ENCODE assay signal across 1 cellular context in the genomic region with DNA sequence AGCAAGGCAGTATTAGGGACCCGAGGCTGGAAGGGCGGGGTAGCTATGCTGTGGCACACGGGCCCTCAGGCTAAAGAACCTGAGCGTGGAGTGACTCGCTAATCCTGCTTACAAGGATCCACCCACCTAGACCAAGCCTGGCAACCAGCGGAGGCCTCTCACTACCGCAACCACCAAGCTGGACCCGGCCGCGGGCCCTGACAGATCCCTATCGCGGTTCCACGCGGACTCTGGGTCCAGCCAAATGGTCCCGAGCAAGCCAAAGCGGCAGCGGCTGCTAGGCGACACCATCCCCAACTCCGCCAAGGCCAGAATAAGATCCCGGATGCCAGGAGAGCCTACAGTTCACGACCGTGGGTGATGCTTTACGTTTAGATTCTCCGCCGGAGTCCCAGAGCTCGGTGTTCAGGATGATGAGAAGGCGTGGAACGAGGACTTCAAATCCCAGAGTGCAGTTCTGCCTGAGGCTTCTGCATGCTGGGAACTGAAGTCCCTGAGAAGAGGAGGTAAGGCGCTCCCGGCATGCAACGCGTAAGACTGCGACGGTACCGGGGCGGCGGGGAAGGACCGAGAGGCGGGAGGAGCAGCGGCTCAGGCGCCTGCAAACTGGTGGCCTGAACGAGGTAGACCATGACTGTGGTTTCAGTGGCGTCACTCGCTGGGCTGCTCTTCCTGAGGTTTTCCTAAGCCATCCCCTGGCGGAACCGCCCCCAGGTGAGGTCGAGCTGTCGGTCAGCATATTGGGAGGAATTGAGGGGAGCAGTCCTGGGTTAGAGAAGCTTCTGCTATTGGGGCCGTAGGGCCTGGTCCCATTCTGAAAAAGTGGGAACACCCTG.
TF ChIP-seq lines count a peak whose summit lies in the region.

A gene with protein sequence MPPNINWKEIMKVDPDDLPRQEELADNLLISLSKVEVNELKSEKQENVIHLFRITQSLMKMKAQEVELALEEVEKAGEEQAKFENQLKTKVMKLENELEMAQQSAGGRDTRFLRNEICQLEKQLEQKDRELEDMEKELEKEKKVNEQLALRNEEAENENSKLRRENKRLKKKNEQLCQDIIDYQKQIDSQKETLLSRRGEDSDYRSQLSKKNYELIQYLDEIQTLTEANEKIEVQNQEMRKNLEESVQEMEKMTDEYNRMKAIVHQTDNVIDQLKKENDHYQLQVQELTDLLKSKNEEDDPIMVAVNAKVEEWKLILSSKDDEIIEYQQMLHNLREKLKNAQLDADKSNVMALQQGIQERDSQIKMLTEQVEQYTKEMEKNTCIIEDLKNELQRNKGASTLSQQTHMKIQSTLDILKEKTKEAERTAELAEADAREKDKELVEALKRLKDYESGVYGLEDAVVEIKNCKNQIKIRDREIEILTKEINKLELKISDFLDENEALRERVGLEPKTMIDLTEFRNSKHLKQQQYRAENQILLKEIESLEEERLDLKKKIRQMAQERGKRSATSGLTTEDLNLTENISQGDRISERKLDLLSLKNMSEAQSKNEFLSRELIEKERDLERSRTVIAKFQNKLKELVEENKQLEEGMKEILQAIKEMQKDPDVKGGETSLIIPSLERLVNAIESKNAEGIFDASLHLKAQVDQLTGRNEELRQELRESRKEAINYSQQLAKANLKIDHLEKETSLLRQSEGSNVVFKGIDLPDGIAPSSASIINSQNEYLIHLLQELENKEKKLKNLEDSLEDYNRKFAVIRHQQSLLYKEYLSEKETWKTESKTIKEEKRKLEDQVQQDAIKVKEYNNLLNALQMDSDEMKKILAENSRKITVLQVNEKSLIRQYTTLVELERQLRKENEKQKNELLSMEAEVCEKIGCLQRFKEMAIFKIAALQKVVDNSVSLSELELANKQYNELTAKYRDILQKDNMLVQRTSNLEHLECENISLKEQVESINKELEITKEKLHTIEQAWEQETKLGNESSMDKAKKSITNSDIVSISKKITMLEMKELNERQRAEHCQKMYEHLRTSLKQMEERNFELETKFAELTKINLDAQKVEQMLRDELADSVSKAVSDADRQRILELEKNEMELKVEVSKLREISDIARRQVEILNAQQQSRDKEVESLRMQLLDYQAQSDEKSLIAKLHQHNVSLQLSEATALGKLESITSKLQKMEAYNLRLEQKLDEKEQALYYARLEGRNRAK (N-terminal part only) (minus strand): TSS at position 315 of the 836 bp plus-strand sequence. CDS start 781 bp downstream, outside the sequence.
A gene (plus strand): TSS at position 534 of the 836 bp plus-strand sequence. CDS start 6,009 bp downstream, outside the sequence.

TF ChIP-seq in K562, 482 proteins besides CTCF, POLR2A, EP300 and RAD21 (continued from another document and continues in another):
- TF ChIP-seq, protein P1, sequence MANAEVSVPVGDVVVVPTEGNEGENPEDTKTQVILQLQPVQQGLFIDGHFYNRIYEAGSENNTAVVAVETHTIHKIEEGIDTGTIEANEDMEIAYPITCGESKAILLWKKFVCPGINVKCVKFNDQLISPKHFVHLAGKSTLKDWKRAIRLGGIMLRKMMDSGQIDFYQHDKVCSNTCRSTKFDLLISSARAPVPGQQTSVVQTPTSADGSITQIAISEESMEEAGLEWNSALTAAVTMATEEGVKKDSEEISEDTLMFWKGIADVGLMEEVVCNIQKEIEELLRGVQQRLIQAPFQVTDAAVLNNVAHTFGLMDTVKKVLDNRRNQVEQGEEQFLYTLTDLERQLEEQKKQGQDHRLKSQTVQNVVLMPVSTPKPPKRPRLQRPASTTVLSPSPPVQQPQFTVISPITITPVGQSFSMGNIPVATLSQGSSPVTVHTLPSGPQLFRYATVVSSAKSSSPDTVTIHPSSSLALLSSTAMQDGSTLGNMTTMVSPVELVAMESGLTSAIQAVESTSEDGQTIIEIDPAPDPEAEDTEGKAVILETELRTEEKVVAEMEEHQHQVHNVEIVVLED (CRISPR knock-in tag; IDR thresholded peaks at IDR 0.05) = peak; percentile 59; the same call in 1 of the 2 replicates
- no peak for TF ChIP-seq RBM34 (IDR thresholded peaks at IDR 0.05; ENCODE audit: borderline replicate concordance, insufficient read depth, low read length)
- TF ChIP-seq RBFOX2 (IDR thresholded peaks at IDR 0.05; ENCODE audit: low read depth, low read length) = peak; percentile 86
- peak; percentile 13 for TF ChIP-seq TAF1 (IDR thresholded peaks at IDR 0.05; ENCODE audit: control insufficient read depth, extremely low read depth, insufficient read depth, low read length, severe bottlenecking)
- TF ChIP-seq, protein P2, sequence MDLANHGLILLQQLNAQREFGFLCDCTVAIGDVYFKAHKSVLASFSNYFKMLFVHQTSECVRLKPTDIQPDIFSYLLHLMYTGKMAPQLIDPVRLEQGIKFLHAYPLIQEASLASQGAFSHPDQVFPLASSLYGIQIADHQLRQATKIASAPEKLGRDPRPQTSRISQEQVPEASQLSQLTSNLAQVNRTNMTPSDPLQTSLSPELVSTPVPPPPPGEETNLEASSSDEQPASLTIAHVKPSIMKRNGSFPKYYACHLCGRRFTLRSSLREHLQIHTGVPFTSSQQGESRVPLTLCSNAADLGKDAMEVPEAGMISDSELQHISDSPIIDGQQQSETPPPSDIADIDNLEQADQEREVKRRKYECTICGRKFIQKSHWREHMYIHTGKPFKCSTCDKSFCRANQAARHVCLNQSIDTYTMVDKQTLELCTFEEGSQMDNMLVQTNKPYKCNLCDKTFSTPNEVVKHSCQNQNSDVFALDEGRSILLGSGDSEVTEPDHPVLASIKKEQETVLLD (IDR thresholded peaks at IDR 0.05) = 0 out of 2 replicates have a peak, but pooled peaks have one; percentile 15
- TF ChIP-seq CXXC5 (CRISPR knock-in tag; IDR thresholded peaks at IDR 0.05) = peak; percentile 66
- TF ChIP-seq, protein P3, sequence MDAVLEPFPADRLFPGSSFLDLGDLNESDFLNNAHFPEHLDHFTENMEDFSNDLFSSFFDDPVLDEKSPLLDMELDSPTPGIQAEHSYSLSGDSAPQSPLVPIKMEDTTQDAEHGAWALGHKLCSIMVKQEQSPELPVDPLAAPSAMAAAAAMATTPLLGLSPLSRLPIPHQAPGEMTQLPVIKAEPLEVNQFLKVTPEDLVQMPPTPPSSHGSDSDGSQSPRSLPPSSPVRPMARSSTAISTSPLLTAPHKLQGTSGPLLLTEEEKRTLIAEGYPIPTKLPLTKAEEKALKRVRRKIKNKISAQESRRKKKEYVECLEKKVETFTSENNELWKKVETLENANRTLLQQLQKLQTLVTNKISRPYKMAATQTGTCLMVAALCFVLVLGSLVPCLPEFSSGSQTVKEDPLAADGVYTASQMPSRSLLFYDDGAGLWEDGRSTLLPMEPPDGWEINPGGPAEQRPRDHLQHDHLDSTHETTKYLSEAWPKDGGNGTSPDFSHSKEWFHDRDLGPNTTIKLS (IDR thresholded peaks at IDR 0.05; ENCODE audit: borderline replicate concordance, low read depth) = peak; percentile 95
- TF ChIP-seq ARNT (IDR thresholded peaks at IDR 0.05) = peak in 1 of 2 experiments; percentile 72; a peak in 1 of 4 replicates
- TF ChIP-seq RNF2 (IDR thresholded peaks at IDR 0.05) = no peak; the same call in none of the 2 replicates
- TF ChIP-seq, protein P4, sequence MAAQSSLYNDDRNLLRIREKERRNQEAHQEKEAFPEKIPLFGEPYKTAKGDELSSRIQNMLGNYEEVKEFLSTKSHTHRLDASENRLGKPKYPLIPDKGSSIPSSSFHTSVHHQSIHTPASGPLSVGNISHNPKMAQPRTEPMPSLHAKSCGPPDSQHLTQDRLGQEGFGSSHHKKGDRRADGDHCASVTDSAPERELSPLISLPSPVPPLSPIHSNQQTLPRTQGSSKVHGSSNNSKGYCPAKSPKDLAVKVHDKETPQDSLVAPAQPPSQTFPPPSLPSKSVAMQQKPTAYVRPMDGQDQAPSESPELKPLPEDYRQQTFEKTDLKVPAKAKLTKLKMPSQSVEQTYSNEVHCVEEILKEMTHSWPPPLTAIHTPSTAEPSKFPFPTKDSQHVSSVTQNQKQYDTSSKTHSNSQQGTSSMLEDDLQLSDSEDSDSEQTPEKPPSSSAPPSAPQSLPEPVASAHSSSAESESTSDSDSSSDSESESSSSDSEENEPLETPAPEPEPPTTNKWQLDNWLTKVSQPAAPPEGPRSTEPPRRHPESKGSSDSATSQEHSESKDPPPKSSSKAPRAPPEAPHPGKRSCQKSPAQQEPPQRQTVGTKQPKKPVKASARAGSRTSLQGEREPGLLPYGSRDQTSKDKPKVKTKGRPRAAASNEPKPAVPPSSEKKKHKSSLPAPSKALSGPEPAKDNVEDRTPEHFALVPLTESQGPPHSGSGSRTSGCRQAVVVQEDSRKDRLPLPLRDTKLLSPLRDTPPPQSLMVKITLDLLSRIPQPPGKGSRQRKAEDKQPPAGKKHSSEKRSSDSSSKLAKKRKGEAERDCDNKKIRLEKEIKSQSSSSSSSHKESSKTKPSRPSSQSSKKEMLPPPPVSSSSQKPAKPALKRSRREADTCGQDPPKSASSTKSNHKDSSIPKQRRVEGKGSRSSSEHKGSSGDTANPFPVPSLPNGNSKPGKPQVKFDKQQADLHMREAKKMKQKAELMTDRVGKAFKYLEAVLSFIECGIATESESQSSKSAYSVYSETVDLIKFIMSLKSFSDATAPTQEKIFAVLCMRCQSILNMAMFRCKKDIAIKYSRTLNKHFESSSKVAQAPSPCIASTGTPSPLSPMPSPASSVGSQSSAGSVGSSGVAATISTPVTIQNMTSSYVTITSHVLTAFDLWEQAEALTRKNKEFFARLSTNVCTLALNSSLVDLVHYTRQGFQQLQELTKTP (IDR thresholded peaks at IDR 0.05; ENCODE audit: low read depth in 1 of 2, partially characterized antibody in 2 of 2) = peak; percentile 60 to 99
- peak; percentile 57; the same call in 1 of the 2 replicates for TF ChIP-seq E2F3 (CRISPR knock-in tag; IDR thresholded peaks at IDR 0.05)
- peak; percentile 38 for TF ChIP-seq MYC (IDR thresholded peaks at IDR 0.05; ENCODE audit: low read depth, low read length)
- TF ChIP-seq MYC (CRISPR knock-in tag; IDR thresholded peaks at IDR 0.05; ENCODE audit: borderline replicate concordance, low read depth) = no peak
- peak; percentile 98 for TF ChIP-seq CTBP1 (IDR thresholded peaks at IDR 0.05; ENCODE audit: borderline replicate concordance)
- peak; percentile 68 for TF ChIP-seq SP1 (CRISPR knock-in tag; IDR thresholded peaks at IDR 0.05)
- TF ChIP-seq TCFL5 (CRISPR knock-in tag; conservative IDR thresholded peaks at IDR 0.05) = no peak
- TF ChIP-seq, protein P5, sequence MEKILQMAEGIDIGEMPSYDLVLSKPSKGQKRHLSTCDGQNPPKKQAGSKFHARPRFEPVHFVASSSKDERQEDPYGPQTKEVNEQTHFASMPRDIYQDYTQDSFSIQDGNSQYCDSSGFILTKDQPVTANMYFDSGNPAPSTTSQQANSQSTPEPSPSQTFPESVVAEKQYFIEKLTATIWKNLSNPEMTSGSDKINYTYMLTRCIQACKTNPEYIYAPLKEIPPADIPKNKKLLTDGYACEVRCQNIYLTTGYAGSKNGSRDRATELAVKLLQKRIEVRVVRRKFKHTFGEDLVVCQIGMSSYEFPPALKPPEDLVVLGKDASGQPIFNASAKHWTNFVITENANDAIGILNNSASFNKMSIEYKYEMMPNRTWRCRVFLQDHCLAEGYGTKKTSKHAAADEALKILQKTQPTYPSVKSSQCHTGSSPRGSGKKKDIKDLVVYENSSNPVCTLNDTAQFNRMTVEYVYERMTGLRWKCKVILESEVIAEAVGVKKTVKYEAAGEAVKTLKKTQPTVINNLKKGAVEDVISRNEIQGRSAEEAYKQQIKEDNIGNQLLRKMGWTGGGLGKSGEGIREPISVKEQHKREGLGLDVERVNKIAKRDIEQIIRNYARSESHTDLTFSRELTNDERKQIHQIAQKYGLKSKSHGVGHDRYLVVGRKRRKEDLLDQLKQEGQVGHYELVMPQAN (IDR thresholded peaks at IDR 0.05; ENCODE audit: borderline replicate concordance) = peak; percentile 86
- peak; percentile 81 for TF ChIP-seq GABPB1 (CRISPR knock-in tag; IDR thresholded peaks at IDR 0.05)
- TF ChIP-seq RB1 (IDR thresholded peaks at IDR 0.05; ENCODE audit: low read depth) = peak; percentile 38; the same call in 1 of the 2 replicates
- TF ChIP-seq, protein P6, sequence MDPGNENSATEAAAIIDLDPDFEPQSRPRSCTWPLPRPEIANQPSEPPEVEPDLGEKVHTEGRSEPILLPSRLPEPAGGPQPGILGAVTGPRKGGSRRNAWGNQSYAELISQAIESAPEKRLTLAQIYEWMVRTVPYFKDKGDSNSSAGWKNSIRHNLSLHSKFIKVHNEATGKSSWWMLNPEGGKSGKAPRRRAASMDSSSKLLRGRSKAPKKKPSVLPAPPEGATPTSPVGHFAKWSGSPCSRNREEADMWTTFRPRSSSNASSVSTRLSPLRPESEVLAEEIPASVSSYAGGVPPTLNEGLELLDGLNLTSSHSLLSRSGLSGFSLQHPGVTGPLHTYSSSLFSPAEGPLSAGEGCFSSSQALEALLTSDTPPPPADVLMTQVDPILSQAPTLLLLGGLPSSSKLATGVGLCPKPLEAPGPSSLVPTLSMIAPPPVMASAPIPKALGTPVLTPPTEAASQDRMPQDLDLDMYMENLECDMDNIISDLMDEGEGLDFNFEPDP (CRISPR knock-in tag; IDR thresholded peaks at IDR 0.05) = no peak
- peak; percentile 57 for TF ChIP-seq GATA2 (CRISPR knock-in tag; IDR thresholded peaks at IDR 0.05)
- TF ChIP-seq ZKSCAN1 (IDR thresholded peaks at IDR 0.05; ENCODE audit: low read depth, low read length) = 0 out of 2 replicates have a peak, but pooled peaks have one; percentile 42
- peak; percentile 99 for TF ChIP-seq ZNF143 (CRISPR knock-in tag; IDR thresholded peaks at IDR 0.05)
- TF ChIP-seq, protein P7, sequence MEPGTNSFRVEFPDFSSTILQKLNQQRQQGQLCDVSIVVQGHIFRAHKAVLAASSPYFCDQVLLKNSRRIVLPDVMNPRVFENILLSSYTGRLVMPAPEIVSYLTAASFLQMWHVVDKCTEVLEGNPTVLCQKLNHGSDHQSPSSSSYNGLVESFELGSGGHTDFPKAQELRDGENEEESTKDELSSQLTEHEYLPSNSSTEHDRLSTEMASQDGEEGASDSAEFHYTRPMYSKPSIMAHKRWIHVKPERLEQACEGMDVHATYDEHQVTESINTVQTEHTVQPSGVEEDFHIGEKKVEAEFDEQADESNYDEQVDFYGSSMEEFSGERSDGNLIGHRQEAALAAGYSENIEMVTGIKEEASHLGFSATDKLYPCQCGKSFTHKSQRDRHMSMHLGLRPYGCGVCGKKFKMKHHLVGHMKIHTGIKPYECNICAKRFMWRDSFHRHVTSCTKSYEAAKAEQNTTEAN (CRISPR knock-in tag; IDR thresholded peaks at IDR 0.05) = no peak
- 0 out of 2 replicates have a peak, but pooled peaks have one; percentile 54 for TF ChIP-seq KLF13 (tag; IDR thresholded peaks at IDR 0.05; ENCODE audit: borderline replicate concordance, low read depth)
- TF ChIP-seq HLTF (IDR thresholded peaks at IDR 0.05) = no peak
- TF ChIP-seq, protein P8, sequence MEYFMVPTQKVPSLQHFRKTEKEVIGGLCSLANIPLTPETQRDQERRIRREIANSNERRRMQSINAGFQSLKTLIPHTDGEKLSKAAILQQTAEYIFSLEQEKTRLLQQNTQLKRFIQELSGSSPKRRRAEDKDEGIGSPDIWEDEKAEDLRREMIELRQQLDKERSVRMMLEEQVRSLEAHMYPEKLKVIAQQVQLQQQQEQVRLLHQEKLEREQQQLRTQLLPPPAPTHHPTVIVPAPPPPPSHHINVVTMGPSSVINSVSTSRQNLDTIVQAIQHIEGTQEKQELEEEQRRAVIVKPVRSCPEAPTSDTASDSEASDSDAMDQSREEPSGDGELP (CRISPR knock-in tag; IDR thresholded peaks at IDR 0.05; ENCODE audit: borderline replicate concordance) = peak; percentile 62; the same call in 1 of the 2 replicates
- TF ChIP-seq PHF20 (IDR thresholded peaks at IDR 0.05; ENCODE audit: partially characterized antibody) = peak; percentile 66
